ENCODE assay signal across 14 cellular contexts in genomic region chr3:52227117-52227516, GRCh38. TPM values are rescaled to one million over a fixed set of nuclear protein-coding genes. Genes with fewer than 3 reads are reported as not detected.
DNase-seq lines count a peak whose midpoint lies in the region; ATAC-seq and TF ChIP-seq lines count a peak whose summit lies in the region.
"Had no signal": no experiment of that assay in that cellular context is flagged by ENCODE, and none has a peak within 500 bp of the region (broad histone marks: within the 10 kb centered on the region; RNA-seq: fewer than 3 reads in every experiment).

No MANE protein-coding gene starts in this region.

- no peak for ATAC-seq in activated naive CD4-positive, alpha-beta T cell treated with anti-CD3 and anti-CD28 coated beads, Interleukin-2, amount 50 U/mL, for 72 hours
- ATAC-seq in HG03135 (IDR thresholded peaks at IDR 0.05; ENCODE audit: unreplicated experiment), result no peak
- ATAC-seq: activated CD8-positive, alpha-beta memory T cell treated with anti-CD3 and anti-CD28 coated beads, Interleukin-2, amount 10 ng/mL, durations not matched to agents 7 days and 5 days had no signal

- POLR2A ChIA-PET in activated CD4-positive, alpha-beta T cell treated with anti-CD3 and anti-CD28 coated beads, Interleukin-2, amount 10 ng/mL, durations not matched to agents 7 days and 5 days (lab: Charles Lee), result no interaction called here

- CTCF ChIA-PET in activated CD4-positive, alpha-beta T cell treated with anti-CD3 and anti-CD28 coated beads, Interleukin-2, amount 10 ng/mL, durations not matched to agents 7 days and 5 days (lab: Charles Lee), result interaction anchor here (1.6 kb wide), 1 partner anchor 9 kb away, joined by 4 read pairs; no protein-coding TSS in a partner anchor

- TF ChIP-seq CTCF in HL-60 (IDR thresholded peaks at IDR 0.05; ENCODE audit: insufficient read depth, low read length) (no peak), neutrophil (IDR thresholded peaks at IDR 0.05) (no peak), progenitor cell of endocrine pancreas (IDR thresholded peaks at IDR 0.05; ENCODE audit: unreplicated experiment) (no peak)

- H3K4me1 Mint-ChIP-seq in activated CD4-positive, alpha-beta T cell treated with anti-CD3 and anti-CD28 coated beads, Interleukin-2, amount 10 ng/mL, durations not matched to agents 7 days and 5 days, result peaks cover 59% of the 10 kb centered on the region
- H3K4me1 Mint-ChIP-seq in progenitor cell of endocrine pancreas (ENCODE audit: low read depth), result no peaks in the 10 kb centered on the region

- H3K9me3 ChIP-seq in neutrophil, result no peaks in the 10 kb centered on the region
- H3K9me3 ChIP-seq: thyroid gland had no signal

- H3K27me3 Mint-ChIP-seq in activated CD4-positive, alpha-beta T cell treated with anti-CD3 and anti-CD28 coated beads, Interleukin-2, amount 10 ng/mL, durations not matched to agents 7 days and 5 days, result no peaks in the 10 kb centered on the region
- no peaks in the 10 kb centered on the region for H3K27me3 Mint-ChIP-seq in progenitor cell of endocrine pancreas
- H3K27me3 Mint-ChIP-seq: activated CD8-positive, alpha-beta memory T cell treated with anti-CD3 and anti-CD28 coated beads, Interleukin-2, amount 10 ng/mL, durations not matched to agents 7 days and 5 days had no signal

- no peaks in the 10 kb centered on the region for H3K9me3 Mint-ChIP-seq in activated CD4-positive, alpha-beta T cell treated with anti-CD3 and anti-CD28 coated beads, Interleukin-2, amount 10 ng/mL, durations not matched to agents 7 days and 5 days
- no peaks in the 10 kb centered on the region for H3K9me3 Mint-ChIP-seq in activated naive CD4-positive, alpha-beta T cell treated with anti-CD3 and anti-CD28 coated beads, Interleukin-2, amount 50 U/mL, for 72 hours
- no peaks in the 10 kb centered on the region for H3K9me3 Mint-ChIP-seq in progenitor cell of endocrine pancreas (ENCODE audit: low read depth)

- H3K27ac Mint-ChIP-seq in activated CD4-positive, alpha-beta T cell treated with anti-CD3 and anti-CD28 coated beads, Interleukin-2, amount 10 ng/mL, durations not matched to agents 7 days and 5 days, result peak overlapping the region; percentile 57
- H3K27ac Mint-ChIP-seq in activated naive CD4-positive, alpha-beta T cell treated with anti-CD3 and anti-CD28 coated beads, Interleukin-2, amount 50 U/mL, for 72 hours, result peak overlapping the region; percentile 75 to 97
- no peak overlapping the region for H3K27ac Mint-ChIP-seq in progenitor cell of endocrine pancreas

- H3K27ac ChIP-seq in HL-60 (replicated peaks) (peak overlapping the region; percentile 76), neutrophil (peak overlapping the region; percentile 75)
- H3K27ac ChIP-seq: thyroid gland had no signal

- peaks cover 76% of the 10 kb centered on the region for H3K36me3 ChIP-seq in neutrophil

- no peak for DNase-seq in activated CD4-positive, alpha-beta T cell treated with anti-CD3 and anti-CD28 coated beads, Interleukin-2, amount 10 ng/mL, durations not matched to agents 7 days and 5 days
- DNase-seq in activated CD4-positive, alpha-beta T cell treated with anti-CD3 and anti-CD28 coated beads, Interleukin-2, amount 50 U/mL, for 4 hours, result no peak
- no peak for DNase-seq in HL-60 (ENCODE audit: low read depth in 1 of 2, low spot score in 1 of 2)
- DNase-seq in activated naive CD4-positive, alpha-beta T cell treated with anti-CD3 and anti-CD28 coated beads, Interleukin-2, amount 50 U/mL, for 72 hours (ENCODE audit: low spot score in 2 of 2), result no peak
- no peak for DNase-seq in NCI-H345 treated with DMSO at 0.1 percent for 48 hours (lab: John Stamatoyannopoulos, UW; ENCODE audit: unreplicated experiment)
- no peak for DNase-seq in progenitor cell of endocrine pancreas (ENCODE audit: low spot score, unreplicated experiment)
- DNase-seq: activated CD8-positive, alpha-beta memory T cell treated with anti-CD3 and anti-CD28 coated beads, Interleukin-2, amount 10 ng/mL, durations not matched to agents 7 days and 5 days; NCI-H1436 treated with DMSO at 0.1 percent for 48 hours; Right ventricle myocardium superior; thyroid gland had no signal

- H3K27me3 ChIP-seq in HL-60 (ENCODE audit: insufficient read depth, poor library complexity, severe bottlenecking) (no peaks in the 10 kb centered on the region), neutrophil (no peaks in the 10 kb centered on the region)
- H3K27me3 ChIP-seq: thyroid gland had no signal

- H3K4me3 Mint-ChIP-seq in activated CD4-positive, alpha-beta T cell treated with anti-CD3 and anti-CD28 coated beads, Interleukin-2, amount 10 ng/mL, durations not matched to agents 7 days and 5 days, result no peak overlapping the region
- no peak overlapping the region for H3K4me3 Mint-ChIP-seq in progenitor cell of endocrine pancreas (ENCODE audit: low read depth)
- H3K4me3 Mint-ChIP-seq: activated CD8-positive, alpha-beta memory T cell treated with anti-CD3 and anti-CD28 coated beads, Interleukin-2, amount 10 ng/mL, durations not matched to agents 7 days and 5 days had no signal

- peaks cover 37% of the 10 kb centered on the region for H3K36me3 Mint-ChIP-seq in activated CD4-positive, alpha-beta T cell treated with anti-CD3 and anti-CD28 coated beads, Interleukin-2, amount 10 ng/mL, durations not matched to agents 7 days and 5 days (ENCODE audit: low read depth)
- peaks cover 0 to 16% of the 10 kb centered on the region in 2 donors for H3K36me3 Mint-ChIP-seq in activated naive CD4-positive, alpha-beta T cell treated with anti-CD3 and anti-CD28 coated beads, Interleukin-2, amount 50 U/mL, for 72 hours
- peaks cover 2% of the 10 kb centered on the region for H3K36me3 Mint-ChIP-seq in progenitor cell of endocrine pancreas (ENCODE audit: insufficient read depth)

- H3K4me3 ChIP-seq in HL-60 (replicated peaks; ENCODE audit: insufficient read depth, low read length), result no peak overlapping the region
- no peak overlapping the region for H3K4me3 ChIP-seq in neutrophil (ENCODE audit: low read depth in 1 of 2, low read length in 1 of 2)
- H3K4me3 ChIP-seq: lung, thyroid gland had no signal

- peaks cover 27 to 32% of the 10 kb centered on the region in 2 experiments for H3K4me1 ChIP-seq in neutrophil (ENCODE audit: control insufficient read depth in 1 of 2, insufficient read depth in 1 of 2, low read depth in 1 of 2, low read length in 1 of 2)
- H3K4me1 ChIP-seq: thyroid gland had no signal

RNA-seq across cellular contexts. Expression of gene TLR9, which starts 1.7 kb away (rescaled TPM):
- under 1 TPM; 0.55 to 0.65 TPM for total RNA-seq in activated CD4-positive, alpha-beta T cell treated with anti-CD3 and anti-CD28 coated beads, Interleukin-2, amount 10 ng/mL, durations not matched to agents 7 days and 5 days
- under 1 TPM; 0.18 to 0.86 TPM for total RNA-seq in activated naive CD4-positive, alpha-beta T cell treated with anti-CD3 and anti-CD28 coated beads, Interleukin-2, amount 50 U/mL, for 72 hours
- total RNA-seq in progenitor cell of endocrine pancreas, result not detected in 2 replicates
- total RNA-seq: A673 had no signal

RNA-seq across cellular contexts. Expression of gene TWF2, which starts 11.8 kb away (rescaled TPM):
- 100 to 1,000 TPM; 117 to 119 TPM for total RNA-seq in activated CD4-positive, alpha-beta T cell treated with anti-CD3 and anti-CD28 coated beads, Interleukin-2, amount 10 ng/mL, durations not matched to agents 7 days and 5 days
- 100 to 1,000 TPM in 1 of 2 donors, 10 to 100 TPM in 1; 75.8 to 139 TPM for total RNA-seq in activated naive CD4-positive, alpha-beta T cell treated with anti-CD3 and anti-CD28 coated beads, Interleukin-2, amount 50 U/mL, for 72 hours
- total RNA-seq in progenitor cell of endocrine pancreas, result 27.6 and 31.5 TPM in 2 replicates

RNA-seq across cellular contexts. Expression of gene PPM1M, which starts 18.4 kb away (rescaled TPM):
- 10 to 100 TPM; 82.2 to 92.7 TPM for total RNA-seq in activated CD4-positive, alpha-beta T cell treated with anti-CD3 and anti-CD28 coated beads, Interleukin-2, amount 10 ng/mL, durations not matched to agents 7 days and 5 days
- total RNA-seq in activated naive CD4-positive, alpha-beta T cell treated with anti-CD3 and anti-CD28 coated beads, Interleukin-2, amount 50 U/mL, for 72 hours, result 10 to 100 TPM; 52.3 to 74.1 TPM
- total RNA-seq in progenitor cell of endocrine pancreas, result 6.1 and 6.7 TPM in 2 replicates

RNA-seq across cellular contexts. Expression of gene ALAS1, which starts 29.2 kb away (rescaled TPM):
- 10 to 100 TPM; 47.5 to 58.4 TPM for total RNA-seq in activated CD4-positive, alpha-beta T cell treated with anti-CD3 and anti-CD28 coated beads, Interleukin-2, amount 10 ng/mL, durations not matched to agents 7 days and 5 days
- 10 to 100 TPM; 56.1 to 72.0 TPM for total RNA-seq in activated naive CD4-positive, alpha-beta T cell treated with anti-CD3 and anti-CD28 coated beads, Interleukin-2, amount 50 U/mL, for 72 hours
- 29.5 and 32.2 TPM in 2 replicates for total RNA-seq in progenitor cell of endocrine pancreas

RNA-seq across cellular contexts. Expression of gene WDR82, which starts 51.3 kb away (rescaled TPM):
- total RNA-seq in activated CD4-positive, alpha-beta T cell treated with anti-CD3 and anti-CD28 coated beads, Interleukin-2, amount 10 ng/mL, durations not matched to agents 7 days and 5 days, result 100 to 1,000 TPM; 140 to 143 TPM
- total RNA-seq in activated naive CD4-positive, alpha-beta T cell treated with anti-CD3 and anti-CD28 coated beads, Interleukin-2, amount 50 U/mL, for 72 hours, result 100 to 1,000 TPM in 1 of 2 donors, 10 to 100 TPM in 1; 96.6 to 129 TPM
- 89.3 and 93.1 TPM in 2 replicates for total RNA-seq in progenitor cell of endocrine pancreas
